Comparison of ENCODE assay signal across 31 cellular contexts in the genomic region with DNA sequence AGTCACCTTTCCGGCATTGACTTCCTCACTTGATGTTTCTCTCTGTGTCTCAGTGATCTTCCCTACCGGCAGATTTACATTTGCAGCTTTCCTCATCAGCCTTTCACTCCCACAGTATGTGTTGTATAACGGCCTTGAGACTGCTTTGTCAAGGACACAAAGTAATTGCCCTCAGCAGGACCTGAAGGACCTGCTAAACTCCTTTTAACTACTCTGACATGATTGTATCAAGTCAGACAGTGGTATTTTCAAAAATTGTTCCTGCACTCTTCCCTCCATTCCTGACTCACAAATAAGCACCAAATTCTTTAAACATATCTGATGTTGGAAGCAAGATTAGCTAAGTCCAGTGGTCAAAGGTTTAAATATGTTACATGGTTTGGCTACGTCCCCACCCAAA.
"Had no signal": no experiment of that assay in that cellular context is flagged by ENCODE, and none has a peak within 500 bp of the region (broad histone marks: within the 10 kb centered on the region; RNA-seq: fewer than 3 reads in every experiment).

No MANE protein-coding gene starts in this region.

- H3K36me3 ChIP-seq: ascending aorta, breast epithelium had no signal

- H3K27me3 Mint-ChIP-seq: activated CD4-positive, alpha-beta T cell treated with anti-CD3 and anti-CD28 coated beads, Interleukin-2, amount 10 ng/mL, durations not matched to agents 24 days and 14 days; activated CD8-positive, alpha-beta T cell treated with anti-CD3 and anti-CD28 coated beads for 36 hours; activated naive CD4-positive, alpha-beta T cell treated with anti-CD3 and anti-CD28 coated beads, Interleukin-2, amount 50 U/mL, for 24 hours; activated T-helper 17 cell treated with anti-CD3 and anti-CD28 coated beads, Interleukin-2, amount 50 U/mL, for 72 hours had no signal

- H3K27me3 ChIP-seq: ascending aorta, breast epithelium had no signal

- H3K27ac Mint-ChIP-seq: activated CD4-positive, alpha-beta T cell treated with anti-CD3 and anti-CD28 coated beads, Interleukin-2, amount 10 ng/mL, durations not matched to agents 24 days and 14 days; activated CD8-positive, alpha-beta T cell treated with anti-CD3 and anti-CD28 coated beads for 36 hours; activated naive CD4-positive, alpha-beta T cell treated with anti-CD3 and anti-CD28 coated beads, Interleukin-2, amount 50 U/mL, for 24 hours; activated naive CD8-positive, alpha-beta T cell treated with anti-CD3 and anti-CD28 coated beads, Interleukin-2, amount 10 ng/mL, durations not matched to agents 7 days and 5 days; activated T-cell treated with anti-CD3 and anti-CD28 coated beads, Interleukin-2, amount 50 U/mL, for 72 hours; activated T-helper 17 cell treated with anti-CD3 and anti-CD28 coated beads, Interleukin-2, amount 50 U/mL, for 72 hours had no signal

- ATAC-seq: activated CD8-positive, alpha-beta T cell treated with anti-CD3 and anti-CD28 coated beads for 36 hours; activated T-cell treated with anti-CD3 and anti-CD28 coated beads, Interleukin-2, amount 50 U/mL, for 72 hours; activated T-helper 17 cell treated with anti-CD3 and anti-CD28 coated beads, Interleukin-2, amount 50 U/mL, for 72 hours; K562 had no signal

- H3K9me3 ChIP-seq: ascending aorta, breast epithelium had no signal

- H3K9me3 Mint-ChIP-seq: activated CD4-positive, alpha-beta T cell treated with anti-CD3 and anti-CD28 coated beads, Interleukin-2, amount 10 ng/mL, durations not matched to agents 24 days and 14 days; activated CD8-positive, alpha-beta T cell treated with anti-CD3 and anti-CD28 coated beads for 36 hours had no signal

- H3K36me3 Mint-ChIP-seq: activated naive CD4-positive, alpha-beta T cell treated with anti-CD3 and anti-CD28 coated beads, Interleukin-2, amount 50 U/mL, for 24 hours; activated naive CD8-positive, alpha-beta T cell treated with anti-CD3 and anti-CD28 coated beads, Interleukin-2, amount 10 ng/mL, durations not matched to agents 7 days and 5 days had no signal

- H3K4me3 ChIP-seq: ascending aorta, breast epithelium, K562, PC-9 had no signal

- H3K4me3 Mint-ChIP-seq: activated CD4-positive, alpha-beta T cell treated with anti-CD3 and anti-CD28 coated beads, Interleukin-2, amount 10 ng/mL, durations not matched to agents 24 days and 14 days; activated CD8-positive, alpha-beta T cell treated with anti-CD3 and anti-CD28 coated beads for 36 hours; activated naive CD4-positive, alpha-beta T cell treated with anti-CD3 and anti-CD28 coated beads, Interleukin-2, amount 50 U/mL, for 24 hours; activated naive CD8-positive, alpha-beta T cell treated with anti-CD3 and anti-CD28 coated beads, Interleukin-2, amount 10 ng/mL, durations not matched to agents 7 days and 5 days; activated T-cell treated with anti-CD3 and anti-CD28 coated beads, Interleukin-2, amount 50 U/mL, for 72 hours; activated T-helper 17 cell treated with anti-CD3 and anti-CD28 coated beads, Interleukin-2, amount 50 U/mL, for 72 hours had no signal

- DNase-seq: activated CD4-positive, alpha-beta T cell treated with anti-CD3 and anti-CD28 coated beads, Interleukin-2, amount 10 ng/mL, durations not matched to agents 24 days and 14 days; activated CD4-positive, alpha-beta T cell treated with anti-CD3 and anti-CD28 coated beads, Interleukin-2, amount 50 U/mL, for 4 hours; activated CD4-positive, CD25-positive, alpha-beta regulatory T cell; activated CD8-positive, alpha-beta T cell treated with anti-CD3 and anti-CD28 coated beads for 36 hours; activated gamma-delta T cell; activated naive CD4-positive, alpha-beta T cell treated with Interleukin-2 at 50 U/mL for 16 hours; activated naive CD8-positive, alpha-beta T cell treated with anti-CD3 and anti-CD28 coated beads, Interleukin-2, amount 10 ng/mL, durations not matched to agents 7 days and 5 days; activated T-cell treated with anti-CD3 and anti-CD28 coated beads, Interleukin-2, amount 50 U/mL, for 1 hour; activated T-cell treated with anti-CD3 and anti-CD28 coated beads, Interleukin-2, amount 50 U/mL, for 72 hours; NCI-H1105 treated with DMSO at 0.1 percent for 48 hours; NCI-H1436; NCI-H1694; NCI-H1930; NCI-H2081 treated with DMSO at 0.1 percent for 48 hours; NCI-H2171; NCI-H510A; NCI-H526; NCI-H748 treated with DMSO at 0.1 percent for 48 hours; NK-92 treated with Interleukin-12 subunit alpha and Interleukin-12 subunit beta, amount 100 ng/mL, for 24 hours; PC-9; Right ventricle myocardium superior; SW 1271; T-helper 1 cell; T-helper 2 cell; T-helper 9 cell had no signal

- H3K4me1 ChIP-seq: ascending aorta, breast epithelium had no signal

- FAIRE-seq: K562 had no signal

- H3K27ac ChIP-seq: ascending aorta, breast epithelium, PC-9, VCaP had no signal

- H3K4me1 Mint-ChIP-seq: activated CD4-positive, alpha-beta T cell treated with anti-CD3 and anti-CD28 coated beads, Interleukin-2, amount 10 ng/mL, durations not matched to agents 24 days and 14 days; activated naive CD4-positive, alpha-beta T cell treated with anti-CD3 and anti-CD28 coated beads, Interleukin-2, amount 50 U/mL, for 24 hours; activated naive CD8-positive, alpha-beta T cell treated with anti-CD3 and anti-CD28 coated beads, Interleukin-2, amount 10 ng/mL, durations not matched to agents 7 days and 5 days; activated T-helper 17 cell treated with anti-CD3 and anti-CD28 coated beads, Interleukin-2, amount 50 U/mL, for 72 hours had no signal
